18 cellular contexts compared by ENCODE assay signal in the genomic region with DNA sequence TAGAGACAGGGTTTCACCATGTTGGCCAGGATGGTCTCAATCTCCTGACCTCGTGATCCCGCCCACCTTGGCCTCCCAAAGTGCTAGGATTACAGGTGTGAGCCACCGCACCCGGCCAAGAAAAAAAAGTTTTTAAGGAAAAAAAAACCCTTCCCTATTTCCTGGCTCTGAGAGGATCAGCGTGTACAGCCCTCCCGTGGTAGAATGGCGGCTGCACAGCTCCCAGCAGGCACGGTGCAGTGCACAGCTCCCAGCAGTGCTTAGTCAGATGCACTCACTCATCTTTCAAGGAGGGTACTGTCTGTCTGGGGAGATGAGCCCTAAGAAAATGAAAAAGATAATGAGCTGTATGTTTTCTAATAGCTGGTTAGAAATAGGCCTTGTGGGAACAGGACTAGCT. TPM values are rescaled to one million over a fixed set of nuclear protein-coding genes. Genes with fewer than 3 reads are reported as not detected.
A peak's percentile ranks its signal among the peaks of the same experiment; 100 is the strongest.
DNase-seq lines count a peak whose midpoint lies in the region; ATAC-seq, FAIRE-seq and TF ChIP-seq lines count a peak whose summit lies in the region.
"Had no signal": no experiment of that assay in that cellular context is flagged by ENCODE, and none has a peak within 500 bp of the region (broad histone marks: within the 10 kb centered on the region; RNA-seq: fewer than 3 reads in every experiment).

No MANE protein-coding gene starts in this region.

- H3K4me2 ChIP-seq in endothelial cell of umbilical vein (ENCODE audit: insufficient read depth, low read length) (no peak overlapping the region), osteoblast (ENCODE audit: insufficient read depth, low read length) (peak overlapping the region; percentile 9)

- no peaks in the 10 kb centered on the region for H3K4me1 ChIP-seq in endothelial cell of umbilical vein (ENCODE audit: control insufficient read depth, extremely low read depth, insufficient read depth, low read length)
- no peaks in the 10 kb centered on the region for H3K4me1 ChIP-seq in osteoblast (ENCODE audit: insufficient read depth, low read length)

- CTCF ChIA-PET in BJ (lab: Yijun Ruan, JAX) (interaction anchor here (3.0 kb wide), 1 partner anchor 12 kb away, joined by 8 read pairs; no protein-coding TSS in a partner anchor), endothelial cell of umbilical vein (lab: Charles Lee) (interaction anchor here (0.8 to 3.1 kb wide), 9 partner anchors 9 to 420 kb away, joined by 3 to 16 read pairs (median 6); no protein-coding TSS in a partner anchor)

- H3K36me3 ChIP-seq in BJ (ENCODE audit: control insufficient read depth, insufficient read depth, low read length) (no peaks in the 10 kb centered on the region), WERI-Rb-1 (peaks cover 86% of the 10 kb centered on the region), endothelial cell of umbilical vein (ENCODE audit: control insufficient read depth in 2 of 2, extremely low read depth in 1 of 2, insufficient read depth in 2 of 2, low read length in 2 of 2) (no peaks in the 10 kb centered on the region), osteoblast (ENCODE audit: insufficient read depth, low read length) (no peaks in the 10 kb centered on the region)

- H3K4me3 ChIP-seq in BJ (ENCODE audit: low read depth, low read length) (no peak overlapping the region), WERI-Rb-1 (ENCODE audit: low read depth, low read length) (no peak overlapping the region), endothelial cell of umbilical vein (replicated peaks in 1 of 3; ENCODE audit: insufficient read depth in 1 of 3, low read depth in 1 of 3, low read length in 3 of 3) (no peak overlapping the region), osteoblast (ENCODE audit: insufficient read depth, low read length) (no peak overlapping the region)

- H3K27me3 ChIP-seq in BJ (ENCODE audit: control insufficient read depth, insufficient read depth, low read length) (no peaks in the 10 kb centered on the region), WERI-Rb-1 (ENCODE audit: insufficient read depth, low read depth, severe bottlenecking) (no peaks in the 10 kb centered on the region), endothelial cell of umbilical vein (ENCODE audit: control insufficient read depth in 2 of 2, insufficient read depth in 2 of 2, low read length in 2 of 2) (no peaks in the 10 kb centered on the region), osteoblast (ENCODE audit: insufficient read depth, low read length) (no peaks in the 10 kb centered on the region)

- H4K20me1 ChIP-seq in endothelial cell of umbilical vein (replicated peaks; ENCODE audit: control insufficient read depth, extremely low read depth, insufficient read depth, low read length) (no peaks in the 10 kb centered on the region), osteoblast (ENCODE audit: insufficient read depth, low read length) (no peaks in the 10 kb centered on the region)

- H2AFZ ChIP-seq in endothelial cell of umbilical vein (ENCODE audit: low read depth, low read length): no peak overlapping the region
- peak overlapping the region; percentile 36 for H2AFZ ChIP-seq in osteoblast (ENCODE audit: low read length)

- no peak overlapping the region for H3K9ac ChIP-seq in endothelial cell of umbilical vein (replicated peaks; ENCODE audit: extremely low read depth, insufficient read depth, low read length)

- dilution Hi-C loops in endothelial cell of umbilical vein (cut with MboI; ENCODE audit: extremely low pct_ligation_motif_present, low sequenced_read_pairs): no loop called here

- ATAC-seq in GM21737 (IDR thresholded peaks at IDR 0.05; ENCODE audit: unreplicated experiment): no peak
- ATAC-seq in HG03196 (IDR thresholded peaks at IDR 0.05; ENCODE audit: unreplicated experiment): no peak
- ATAC-seq: stimulated activated naive CD8-positive, alpha-beta T cell treated with anti-CD3 and anti-CD28 coated beads, Interleukin-15, amount 100 ng/mL, for 72 hours had no signal

- 0 out of 2 replicates have a peak, but pooled peaks have one; percentile 4 for TF ChIP-seq CTCF in BJ (IDR thresholded peaks at IDR 0.05; ENCODE audit: insufficient read depth, low read depth, low read length)
- TF ChIP-seq CTCF in WERI-Rb-1 (IDR thresholded peaks at IDR 0.05; ENCODE audit: low read depth, low read length): no peak
- TF ChIP-seq CTCF in endothelial cell of umbilical vein (IDR thresholded peaks at IDR 0.05; ENCODE audit: extremely low read depth in 1 of 2, insufficient read depth in 1 of 2, low read depth in 1 of 2, low read length in 2 of 2): peak; percentile 16 to 19
- peak; percentile 47 for TF ChIP-seq CTCF in osteoblast (IDR thresholded peaks at IDR 0.05; ENCODE audit: extremely low read depth, low read depth, low read length)

- peak overlapping the region; percentile 13 for H3K27ac ChIP-seq in WERI-Rb-1
- no peak overlapping the region for H3K27ac ChIP-seq in endothelial cell of umbilical vein (ENCODE audit: insufficient read depth, low read depth, low read length)
- H3K27ac ChIP-seq in osteoblast (ENCODE audit: low read depth, low read length): no peak overlapping the region

- no peaks in the 10 kb centered on the region for H3K79me2 ChIP-seq in endothelial cell of umbilical vein (ENCODE audit: control insufficient read depth, insufficient read depth, low read length)
- H3K79me2 ChIP-seq in osteoblast (ENCODE audit: insufficient read depth, low read length): no peaks in the 10 kb centered on the region

- BruUV-seq in endothelial cell of umbilical vein (replicated peaks; lab: Mats Ljungman, UMichigan): no TSS peak

- H3K9me3 ChIP-seq in WERI-Rb-1 (ENCODE audit: severe bottlenecking) (no peaks in the 10 kb centered on the region), endothelial cell of umbilical vein (replicated peaks; ENCODE audit: control insufficient read depth, insufficient read depth, low read length) (no peaks in the 10 kb centered on the region), osteoblast (ENCODE audit: low read depth, low read length) (no peaks in the 10 kb centered on the region)
- H3K9me3 ChIP-seq: Caco-2 had no signal

- POLR2A ChIA-PET in BJ (lab: Charles Lee) (no interaction called here), endothelial cell of umbilical vein (lab: Charles Lee) (no interaction called here)

- FAIRE-seq in endothelial cell of umbilical vein (lab: Jason Lieb, UNC): no peak
- FAIRE-seq: RCC 7860 had no signal

- intact Hi-C loops in endothelial cell of umbilical vein (cut with micrococcal nuclease): loop anchor here (1.0 kb wide), 1 partner anchor 49 kb away; no protein-coding TSS in a partner anchor

- TF ChIP-seq POLR2A in endothelial cell of umbilical vein (IDR thresholded peaks at IDR 0.05; ENCODE audit: low read depth, low read length): no peak

- H3K9me1 ChIP-seq in endothelial cell of umbilical vein (replicated peaks; ENCODE audit: control insufficient read depth, extremely low read depth, insufficient read depth, low read length): no peaks in the 10 kb centered on the region

- DNase-seq in BJ (ENCODE audit: low read depth): no peak
- DNase-seq in WERI-Rb-1: no peak
- DNase-seq in endothelial cell of umbilical vein (ENCODE audit: low read depth, low spot score): no peak
- DNase-seq in osteoblast (ENCODE audit: insufficient read length, low spot score, missing footprints): peak; percentile 74
- DNase-seq in NCI-H2107 treated with DMSO at 0.1 percent for 48 hours (lab: John Stamatoyannopoulos, UW; ENCODE audit: unreplicated experiment): no peak
- no peak for DNase-seq in NCI-H1092 (lab: John Stamatoyannopoulos, UW)
- DNase-seq: activated CD4-positive, alpha-beta T cell treated with anti-CD3 and anti-CD28 coated beads, Interleukin-2, amount 50 U/mL, for 4 hours; activated naive CD4-positive, alpha-beta T cell treated with anti-CD3 and anti-CD28 coated beads, Interleukin-2, amount 50 U/mL, for 16 hours; activated T-cell treated with anti-CD3 and anti-CD28 coated beads, Interleukin-2, amount 50 U/mL, for 1 hour; cerebellar nuclear complex; GDM1; glutamatergic neuron; NCI-H1048; stimulated activated naive CD8-positive, alpha-beta T cell treated with anti-CD3 and anti-CD28 coated beads, Interleukin-15, amount 100 ng/mL, for 72 hours had no signal

TF ChIP-seq in endothelial cell of umbilical vein, 7 proteins besides CTCF, POLR2A, EP300 and RAD21:
- TF ChIP-seq EZH2 (IDR thresholded peaks at IDR 0.05; ENCODE audit: borderline replicate concordance, low read depth, low read length, severe bottlenecking) (no peak), MYC (IDR thresholded peaks at IDR 0.05; ENCODE audit: low read depth, low read length) (no peak), MAX (IDR thresholded peaks at IDR 0.05; ENCODE audit: insufficient read depth, insufficient read length) (no peak), GATA2 (IDR thresholded peaks at IDR 0.05; ENCODE audit: insufficient read depth, insufficient read length, low read depth, low read length) (no peak), JUN (IDR thresholded peaks at IDR 0.05; ENCODE audit: borderline replicate concordance, insufficient read depth, insufficient read length, low read depth) (no peak), FOS (IDR thresholded peaks at IDR 0.05; ENCODE audit: borderline replicate concordance, insufficient read depth, low read length) (no peak), POLR2AphosphoS5 (IDR thresholded peaks at IDR 0.05; ENCODE audit: insufficient read depth, low read depth, low read length) (no peak)

RNA-seq across cellular contexts. Expression of gene SLC2A8, which starts 36.8 kb away (rescaled TPM):
- 9.5 and 16.7 TPM in 2 replicates for polyA plus RNA-seq in BJ (2011; rRNA removed)
- 6.0 and 11.2 TPM in 2 replicates for polyA minus RNA-seq in BJ (2011; rRNA and poly(A)+ RNA removed)
- 17.0 and 19.3 TPM in 2 replicates for total RNA-seq in endothelial cell of umbilical vein
- polyA plus RNA-seq in endothelial cell of umbilical vein: 26.1 and 33.5 TPM in 2 replicates
- polyA plus RNA-seq in endothelial cell of umbilical vein (2011; cell fraction: cytosol; rRNA removed): 13.7 and 16.7 TPM in 2 replicates
- polyA plus RNA-seq in endothelial cell of umbilical vein (2011; cell fraction: nucleus; rRNA removed): 24.4 and 33.0 TPM in 2 replicates
- 10.9 and 15.6 TPM in 2 replicates for polyA plus RNA-seq in endothelial cell of umbilical vein (2012)
- 9.5 and 15.3 TPM in 2 replicates for polyA minus RNA-seq in endothelial cell of umbilical vein
- polyA minus RNA-seq in endothelial cell of umbilical vein (2011; cell fraction: cytosol; rRNA and poly(A)+ RNA removed): 18.9 TPM
- 9.1 and 10.6 TPM in 2 replicates for polyA minus RNA-seq in endothelial cell of umbilical vein (2011; cell fraction: nucleus; rRNA and poly(A)+ RNA removed)
- 5.4 and 6.8 TPM in 2 replicates for total RNA-seq in osteoblast
